1 cellular context compared by ENCODE assay signal in the genomic region with DNA sequence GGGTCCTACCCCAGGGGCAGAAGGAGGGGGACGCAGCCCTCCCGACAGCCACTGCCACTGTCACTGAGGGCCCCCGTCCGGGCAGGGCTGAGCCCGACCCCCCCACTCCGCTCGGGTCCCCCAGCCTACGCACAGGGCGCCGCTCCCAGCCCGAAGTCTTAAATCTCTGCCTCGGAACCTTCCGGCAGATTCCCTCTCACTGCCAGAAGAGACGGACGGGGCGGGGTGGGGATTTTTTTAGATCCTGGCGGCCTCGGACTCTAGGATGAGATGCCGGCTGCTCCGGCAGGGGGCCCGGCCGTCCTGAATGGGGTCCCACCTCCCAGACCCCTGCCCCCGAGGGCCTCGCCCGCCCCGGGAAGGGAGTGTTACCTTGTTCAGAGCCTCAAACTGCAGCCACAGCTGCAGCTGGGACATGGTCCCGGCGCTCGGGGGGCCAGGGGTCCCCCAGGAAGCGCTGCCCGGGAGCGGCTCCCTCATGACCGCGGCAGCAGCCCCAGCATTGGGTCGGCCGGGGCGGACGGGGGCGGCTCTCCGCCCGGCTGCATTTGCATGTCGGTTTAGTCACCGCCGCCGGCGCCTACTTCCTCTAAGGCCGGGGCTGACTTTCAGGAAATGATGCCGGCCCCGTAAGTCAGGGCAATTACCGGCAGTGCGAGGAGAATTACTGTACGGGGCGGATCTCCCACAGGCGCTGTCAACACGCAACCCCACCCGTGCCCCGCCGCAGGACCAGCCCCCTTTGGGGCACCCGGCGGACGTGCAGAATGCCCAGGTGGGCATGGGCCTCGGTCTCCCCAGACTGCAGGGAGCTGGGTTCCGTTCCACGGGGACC.
TF ChIP-seq lines count a peak whose summit lies in the region.

No MANE protein-coding gene starts in this region.

TF ChIP-seq in GM23338, 12 proteins besides CTCF, POLR2A, EP300 and RAD21 (continued from another document):
- TF ChIP-seq, protein P1, sequence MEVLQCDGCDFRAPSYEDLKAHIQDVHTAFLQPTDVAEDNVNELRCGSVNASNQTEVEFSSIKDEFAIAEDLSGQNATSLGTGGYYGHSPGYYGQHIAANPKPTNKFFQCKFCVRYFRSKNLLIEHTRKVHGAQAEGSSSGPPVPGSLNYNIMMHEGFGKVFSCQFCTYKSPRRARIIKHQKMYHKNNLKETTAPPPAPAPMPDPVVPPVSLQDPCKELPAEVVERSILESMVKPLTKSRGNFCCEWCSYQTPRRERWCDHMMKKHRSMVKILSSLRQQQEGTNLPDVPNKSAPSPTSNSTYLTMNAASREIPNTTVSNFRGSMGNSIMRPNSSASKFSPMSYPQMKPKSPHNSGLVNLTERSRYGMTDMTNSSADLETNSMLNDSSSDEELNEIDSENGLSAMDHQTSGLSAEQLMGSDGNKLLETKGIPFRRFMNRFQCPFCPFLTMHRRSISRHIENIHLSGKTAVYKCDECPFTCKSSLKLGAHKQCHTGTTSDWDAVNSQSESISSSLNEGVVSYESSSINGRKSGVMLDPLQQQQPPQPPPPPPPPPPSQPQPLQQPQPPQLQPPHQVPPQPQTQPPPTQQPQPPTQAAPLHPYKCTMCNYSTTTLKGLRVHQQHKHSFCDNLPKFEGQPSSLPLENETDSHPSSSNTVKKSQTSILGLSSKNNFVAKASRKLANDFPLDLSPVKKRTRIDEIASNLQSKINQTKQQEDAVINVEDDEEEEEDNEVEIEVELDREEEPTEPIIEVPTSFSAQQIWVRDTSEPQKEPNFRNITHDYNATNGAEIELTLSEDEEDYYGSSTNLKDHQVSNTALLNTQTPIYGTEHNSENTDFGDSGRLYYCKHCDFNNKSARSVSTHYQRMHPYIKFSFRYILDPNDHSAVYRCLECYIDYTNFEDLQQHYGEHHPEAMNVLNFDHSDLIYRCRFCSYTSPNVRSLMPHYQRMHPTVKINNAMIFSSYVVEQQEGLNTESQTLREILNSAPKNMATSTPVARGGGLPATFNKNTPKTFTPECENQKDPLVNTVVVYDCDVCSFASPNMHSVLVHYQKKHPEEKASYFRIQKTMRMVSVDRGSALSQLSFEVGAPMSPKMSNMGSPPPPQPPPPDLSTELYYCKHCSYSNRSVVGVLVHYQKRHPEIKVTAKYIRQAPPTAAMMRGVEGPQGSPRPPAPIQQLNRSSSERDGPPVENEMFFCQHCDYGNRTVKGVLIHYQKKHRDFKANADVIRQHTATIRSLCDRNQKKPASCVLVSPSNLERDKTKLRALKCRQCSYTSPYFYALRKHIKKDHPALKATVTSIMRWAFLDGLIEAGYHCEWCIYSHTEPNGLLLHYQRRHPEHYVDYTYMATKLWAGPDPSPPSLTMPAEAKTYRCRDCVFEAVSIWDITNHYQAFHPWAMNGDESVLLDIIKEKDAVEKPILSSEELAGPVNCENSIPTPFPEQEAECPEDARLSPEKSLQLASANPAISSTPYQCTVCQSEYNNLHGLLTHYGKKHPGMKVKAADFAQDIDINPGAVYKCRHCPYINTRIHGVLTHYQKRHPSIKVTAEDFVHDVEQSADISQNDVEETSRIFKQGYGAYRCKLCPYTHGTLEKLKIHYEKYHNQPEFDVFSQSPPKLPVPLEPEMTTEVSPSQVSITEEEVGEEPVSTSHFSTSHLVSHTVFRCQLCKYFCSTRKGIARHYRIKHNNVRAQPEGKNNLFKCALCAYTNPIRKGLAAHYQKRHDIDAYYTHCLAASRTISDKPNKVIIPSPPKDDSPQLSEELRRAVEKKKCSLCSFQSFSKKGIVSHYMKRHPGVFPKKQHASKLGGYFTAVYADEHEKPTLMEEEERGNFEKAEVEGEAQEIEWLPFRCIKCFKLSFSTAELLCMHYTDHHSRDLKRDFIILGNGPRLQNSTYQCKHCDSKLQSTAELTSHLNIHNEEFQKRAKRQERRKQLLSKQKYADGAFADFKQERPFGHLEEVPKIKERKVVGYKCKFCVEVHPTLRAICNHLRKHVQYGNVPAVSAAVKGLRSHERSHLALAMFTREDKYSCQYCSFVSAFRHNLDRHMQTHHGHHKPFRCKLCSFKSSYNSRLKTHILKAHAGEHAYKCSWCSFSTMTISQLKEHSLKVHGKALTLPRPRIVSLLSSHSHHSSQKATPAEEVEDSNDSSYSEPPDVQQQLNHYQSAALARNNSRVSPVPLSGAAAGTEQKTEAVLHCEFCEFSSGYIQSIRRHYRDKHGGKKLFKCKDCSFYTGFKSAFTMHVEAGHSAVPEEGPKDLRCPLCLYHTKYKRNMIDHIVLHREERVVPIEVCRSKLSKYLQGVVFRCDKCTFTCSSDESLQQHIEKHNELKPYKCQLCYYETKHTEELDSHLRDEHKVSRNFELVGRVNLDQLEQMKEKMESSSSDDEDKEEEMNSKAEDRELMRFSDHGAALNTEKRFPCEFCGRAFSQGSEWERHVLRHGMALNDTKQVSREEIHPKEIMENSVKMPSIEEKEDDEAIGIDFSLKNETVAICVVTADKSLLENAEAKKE (CRISPR knock-in tag; IDR thresholded peaks at IDR 0.05) = no peak
- TF ChIP-seq EZH2phosphoT487 (IDR thresholded peaks at IDR 0.05; ENCODE audit: unreplicated experiment) = no peak
- TF ChIP-seq POLR2AphosphoS5 (IDR thresholded peaks at IDR 0.05; ENCODE audit: low read depth) = no peak
